Comparison of ENCODE assay signal across 8 cellular contexts in the genomic region with DNA sequence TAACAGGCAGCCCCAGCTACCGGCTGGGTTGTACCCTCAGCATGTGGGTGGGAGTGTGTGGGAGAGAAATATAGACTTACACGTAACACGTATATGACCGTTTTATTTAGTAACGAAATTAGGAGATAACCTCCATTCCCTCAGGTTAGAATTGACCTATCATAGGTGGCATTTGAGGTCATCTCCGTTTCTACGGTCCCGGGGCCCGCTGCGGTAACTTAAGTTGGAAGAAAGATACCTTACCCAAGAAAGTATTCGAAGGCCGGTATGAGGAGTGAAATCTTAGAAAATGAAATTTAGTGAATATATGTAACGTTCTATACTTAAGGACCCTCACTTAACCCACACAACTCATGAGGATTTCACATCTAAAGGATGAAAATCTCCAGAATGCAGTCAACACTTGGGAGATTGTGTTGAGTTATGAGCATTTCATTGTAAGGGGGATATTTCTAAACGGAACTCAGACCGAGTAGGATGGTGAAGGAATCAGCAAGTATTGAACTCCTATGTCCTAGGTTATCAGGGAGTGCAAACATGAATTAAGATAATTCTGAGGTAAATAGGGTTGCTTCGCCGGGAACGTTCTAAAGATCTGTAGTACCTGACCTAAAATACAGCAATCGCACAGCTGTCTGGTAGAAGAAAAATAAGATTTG. TPM values are rescaled to one million over a fixed set of nuclear protein-coding genes. Genes with fewer than 3 reads are reported as not detected.
A peak's percentile ranks its signal among the peaks of the same experiment; 100 is the strongest.
DNase-seq lines count a peak whose midpoint lies in the region; ATAC-seq and TF ChIP-seq lines count a peak whose summit lies in the region.

No MANE protein-coding gene starts in this region.

- ATAC-seq in activated CD4-positive, alpha-beta T cell treated with anti-CD3 and anti-CD28 coated beads for 36 hours: no peak
- ATAC-seq in naive thymus-derived CD8-positive, alpha-beta T cell: peak; percentile 42 to 44

- intact Hi-C loops in activated CD4-positive, alpha-beta T cell treated with anti-CD3 and anti-CD28 coated beads for 36 hours (cut with DNase I, micrococcal nuclease): loop anchor here (1.0 to 5.0 kb wide), 11 partner anchors 41 to 524 kb away; partner anchors contain the start of genes SLC9B1 (in 2 of the 2), SLC9B2 (in 2 of the 2), CENPE (in 1 of the 2) and MANBA (in 1 of the 2)

- H3K27ac Mint-ChIP-seq in activated CD4-positive, alpha-beta T cell treated with anti-CD3 and anti-CD28 coated beads for 36 hours: peak overlapping the region; percentile 98
- H3K27ac Mint-ChIP-seq in HFFc6: peak overlapping the region; percentile 97
- peak overlapping the region; percentile 95 to 100 (median 99) for H3K27ac Mint-ChIP-seq in naive thymus-derived CD8-positive, alpha-beta T cell

- H3K27me3 Mint-ChIP-seq in activated CD4-positive, alpha-beta T cell treated with anti-CD3 and anti-CD28 coated beads for 36 hours: no peaks in the 10 kb centered on the region
- no peaks in the 10 kb centered on the region; the same call in 1 of the 2 replicates for H3K27me3 Mint-ChIP-seq in HFFc6 (ENCODE audit: insufficient read depth)
- H3K27me3 Mint-ChIP-seq in naive thymus-derived CD8-positive, alpha-beta T cell: no peaks in the 10 kb centered on the region

- peaks cover 53% of the 10 kb centered on the region for H3K4me1 Mint-ChIP-seq in activated CD4-positive, alpha-beta T cell treated with anti-CD3 and anti-CD28 coated beads for 36 hours
- peaks cover 47% of the 10 kb centered on the region for H3K4me1 Mint-ChIP-seq in HFFc6 (ENCODE audit: low read depth)
- peaks cover 16 to 71% (median 50%) of the 10 kb centered on the region in 4 donors for H3K4me1 Mint-ChIP-seq in naive thymus-derived CD8-positive, alpha-beta T cell

- H3K27ac ChIP-seq in coronary artery: peak overlapping the region; percentile 91 to 98

- H3K4me3 Mint-ChIP-seq in activated CD4-positive, alpha-beta T cell treated with anti-CD3 and anti-CD28 coated beads for 36 hours: peak overlapping the region; percentile 95
- peak overlapping the region; percentile 98 for H3K4me3 Mint-ChIP-seq in HFFc6
- H3K4me3 Mint-ChIP-seq in naive thymus-derived CD8-positive, alpha-beta T cell: peak overlapping the region; percentile 85 to 99 (median 97)

- H3K9me3 Mint-ChIP-seq in activated CD4-positive, alpha-beta T cell treated with anti-CD3 and anti-CD28 coated beads for 36 hours (ENCODE audit: low read depth): peaks cover 4% of the 10 kb centered on the region
- no peaks in the 10 kb centered on the region for H3K9me3 Mint-ChIP-seq in HFFc6
- no peaks in the 10 kb centered on the region for H3K9me3 Mint-ChIP-seq in naive thymus-derived CD8-positive, alpha-beta T cell

- peak; percentile 72 for DNase-seq in activated CD4-positive, alpha-beta T cell treated with anti-CD3 and anti-CD28 coated beads for 36 hours
- DNase-seq in activated CD4-positive, alpha-beta T cell treated with anti-CD3 and anti-CD28 coated beads for 1 hour: no peak
- DNase-seq in HFFc6: no peak
- DNase-seq in coronary artery (ENCODE audit: low spot score): no peak
- DNase-seq in naive thymus-derived CD8-positive, alpha-beta T cell: no peak
- DNase-seq in AG08395 (ENCODE audit: low spot score): no peak
- no peak for DNase-seq in putamen (ENCODE audit: low spot score)

- POLR2A ChIA-PET in activated CD4-positive, alpha-beta T cell treated with anti-CD3 and anti-CD28 coated beads for 36 hours (lab: Charles Lee): interaction anchor here (0.5 to 3.7 kb wide), 6 partner anchors 43 to 59 kb away, joined by 3 to 106 read pairs (median 3); partner anchors contain the start of gene UBE2D3
- POLR2A ChIA-PET in naive thymus-derived CD8-positive, alpha-beta T cell (lab: Charles Lee): interaction anchor here (0.6 to 5.0 kb wide), 17 partner anchors 15 to 525 kb away, joined by 3 to 237 read pairs (median 4); partner anchors contain the start of genes MANBA, SLC39A8, SLC9B2 and UBE2D3

- CTCF ChIA-PET in activated CD4-positive, alpha-beta T cell treated with anti-CD3 and anti-CD28 coated beads for 36 hours (lab: Charles Lee): interaction anchor here (0.9 to 1.2 kb wide), 5 partner anchors 42 to 230 kb away, joined by 3 to 5 read pairs (median 3); partner anchors contain the start of genes BDH2 and UBE2D3

- H3K4me3 ChIP-seq in coronary artery: peak overlapping the region; percentile 82

- TF ChIP-seq CTCF in HFFc6 (IDR thresholded peaks at IDR 0.05) (no peak), coronary artery (IDR thresholded peaks at IDR 0.05) (no peak)

- peaks cover 47% of the 10 kb centered on the region for H3K36me3 Mint-ChIP-seq in activated CD4-positive, alpha-beta T cell treated with anti-CD3 and anti-CD28 coated beads for 36 hours (ENCODE audit: low read depth)
- peaks cover 19% of the 10 kb centered on the region for H3K36me3 Mint-ChIP-seq in HFFc6 (ENCODE audit: low read depth)
- H3K36me3 Mint-ChIP-seq in naive thymus-derived CD8-positive, alpha-beta T cell: peaks cover under 1 to 9% (median 8%) of the 10 kb centered on the region in 3 donors

TF ChIP-seq in PFSK-1, 5 proteins besides CTCF, POLR2A, EP300 and RAD21:
- TF ChIP-seq FOXP2 (optimal IDR thresholded peaks at IDR 0.05; ENCODE audit: borderline replicate concordance, extremely low read depth, extremely low read length, insufficient read depth): no peak
- TF ChIP-seq SIN3A (IDR thresholded peaks at IDR 0.05; ENCODE audit: borderline replicate concordance, insufficient read depth, low read length): 0 out of 2 replicates have a peak, but pooled peaks have one; percentile 9
- TF ChIP-seq REST (IDR thresholded peaks at IDR 0.05; ENCODE audit: insufficient read depth in 1 of 2, low read depth in 2 of 2, low read length in 2 of 2): no peak
TF ChIP-seq in PFSK-1: peak in this region for 1.

RNA-seq across cellular contexts. Expression of gene CISD2, which starts 0.9 kb away (rescaled TPM):
- 10 to 100 TPM; 33.5 to 35.1 TPM for total RNA-seq in activated CD4-positive, alpha-beta T cell treated with anti-CD3 and anti-CD28 coated beads for 36 hours
- total RNA-seq in HFFc6 (2021; fragmentation: NEBNext Ultra II Directional; extraction: Animal tissue kit (Norgen Biotek cat#: 25700)): 10 to 100 TPM; 29.7 to 38.8 (median 34.4) TPM
- 40.0 TPM for polyA plus RNA-seq in PFSK-1 (2012; ENCODE audit: insufficient read length, low read depth)
- 10 to 100 TPM; 13.7 to 14.0 TPM for total RNA-seq in naive thymus-derived CD8-positive, alpha-beta T cell
- polyA plus RNA-seq in naive thymus-derived CD8-positive, alpha-beta T cell: 10 to 100 TPM; 20.2 to 30.5 (median 24.6) TPM

RNA-seq across cellular contexts. Expression of gene UBE2D3, which starts 42.3 kb away (rescaled TPM):
- 100 to 1,000 TPM; 472 to 686 TPM for total RNA-seq in activated CD4-positive, alpha-beta T cell treated with anti-CD3 and anti-CD28 coated beads for 36 hours
- 100 to 1,000 TPM; 325 to 396 (median 359) TPM for total RNA-seq in HFFc6 (2021; fragmentation: NEBNext Ultra II Directional; extraction: Animal tissue kit (Norgen Biotek cat#: 25700))
- polyA plus RNA-seq in PFSK-1 (2012; ENCODE audit: insufficient read length, low read depth): 236 TPM
- total RNA-seq in naive thymus-derived CD8-positive, alpha-beta T cell: 100 to 1,000 TPM; 385 to 400 TPM
- 100 to 1,000 TPM; 415 to 475 (median 426) TPM for polyA plus RNA-seq in naive thymus-derived CD8-positive, alpha-beta T cell
